ENCODE assay signal across 16 cellular contexts in the genomic region with DNA sequence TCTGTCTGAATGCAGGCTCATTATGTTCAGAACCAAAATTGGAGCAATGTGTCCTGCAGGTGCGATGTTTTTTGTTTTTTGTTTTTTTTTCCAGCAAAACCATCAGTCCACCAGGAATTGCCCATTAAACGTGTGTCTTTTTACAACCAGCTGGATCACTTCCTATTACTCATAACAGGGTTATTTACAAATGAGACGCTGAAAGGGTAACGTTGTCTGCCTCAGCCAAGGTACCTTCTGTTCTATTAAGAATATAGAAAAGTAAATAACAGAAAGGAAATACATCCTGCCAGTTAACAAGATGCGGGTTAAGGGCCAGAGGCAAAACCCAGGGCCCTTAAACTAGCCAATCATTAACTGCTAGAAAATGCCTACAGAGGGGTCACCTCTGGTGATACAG.
A peak's percentile ranks its signal among the peaks of the same experiment; 100 is the strongest.
DNase-seq lines count a peak whose midpoint lies in the region; ATAC-seq and TF ChIP-seq lines count a peak whose summit lies in the region.
"Had no signal": no experiment of that assay in that cellular context is flagged by ENCODE, and none has a peak within 500 bp of the region (broad histone marks: within the 10 kb centered on the region; RNA-seq: fewer than 3 reads in every experiment).

No MANE protein-coding gene starts in this region.

- no peak overlapping the region for H3K4me3 Mint-ChIP-seq in natural killer cell treated with Interleukin-12 subunit alpha and Interleukin-12 subunit beta and Interleukin-15 and Interleukin-18, amount 100 ng/mL, for 72 hours
- no peak overlapping the region for H3K4me3 Mint-ChIP-seq in HFFc6
- H3K4me3 Mint-ChIP-seq: activated CD8-positive, alpha-beta T cell treated with anti-CD3 and anti-CD28 coated beads, Interleukin-2, amount 10 ng/mL, durations not matched to agents 7 days and 5 days had no signal

- no peak for TF ChIP-seq CTCF in VCaP (conservative IDR thresholded peaks at IDR 0.05)
- no peak for TF ChIP-seq CTCF in foreskin fibroblast (IDR thresholded peaks at IDR 0.05; ENCODE audit: low read depth, low read length)
- no peak for TF ChIP-seq CTCF in HFFc6 (IDR thresholded peaks at IDR 0.05)

- no peaks in the 10 kb centered on the region for H3K9me3 Mint-ChIP-seq in natural killer cell treated with Interleukin-12 subunit alpha and Interleukin-12 subunit beta and Interleukin-15 and Interleukin-18, amount 100 ng/mL, for 72 hours
- H3K9me3 Mint-ChIP-seq in HFFc6, result no peaks in the 10 kb centered on the region

- DNase-seq in A172 (ENCODE audit: low spot score) (peak; percentile 56), HPDE6-E6E7 (ENCODE audit: extremely low spot score) (peak; percentile 21), foreskin fibroblast (peak; percentile 55 to 66), AG20443 (ENCODE audit: low spot score) (no peak), HFFc6 (no peak)
- DNase-seq in natural killer cell treated with Interleukin-12 subunit alpha and Interleukin-12 subunit beta and Interleukin-15 and Interleukin-18, amount 100 ng/mL, for 72 hours (ENCODE audit: low spot score), result no peak
- DNase-seq: activated CD8-positive, alpha-beta T cell treated with anti-CD3 and anti-CD28 coated beads, Interleukin-2, amount 10 ng/mL, durations not matched to agents 7 days and 5 days; activated gamma-delta T cell treated with Interleukin-2 at 50 U/mL for 16 hours; NCI-H510A; stimulated activated CD4-positive, alpha-beta T cell treated with anti-CD3 and anti-CD28 coated beads, Interleukin-2, amount 100 ng/mL, for 24 hours; T1000; upper lobe of right lung had no signal

- H3K36me3 Mint-ChIP-seq in natural killer cell treated with Interleukin-12 subunit alpha and Interleukin-12 subunit beta and Interleukin-15 and Interleukin-18, amount 100 ng/mL, for 72 hours, result no peaks in the 10 kb centered on the region
- no peaks in the 10 kb centered on the region for H3K36me3 Mint-ChIP-seq in HFFc6 (ENCODE audit: low read depth)

- H3K4me1 Mint-ChIP-seq in natural killer cell treated with Interleukin-12 subunit alpha and Interleukin-12 subunit beta and Interleukin-15 and Interleukin-18, amount 100 ng/mL, for 72 hours (ENCODE audit: low read depth in 2 of 2), result no peaks in the 10 kb centered on the region
- H3K4me1 Mint-ChIP-seq in HFFc6 (ENCODE audit: low read depth), result peaks cover 7% of the 10 kb centered on the region

- H3K4me3 ChIP-seq in foreskin fibroblast (ENCODE audit: low read depth in 1 of 2, low read length in 2 of 2), result no peak overlapping the region
- H3K4me3 ChIP-seq: cardiac muscle cell, upper lobe of right lung had no signal

- H3K27me3 Mint-ChIP-seq in natural killer cell treated with Interleukin-12 subunit alpha and Interleukin-12 subunit beta and Interleukin-15 and Interleukin-18, amount 100 ng/mL, for 72 hours, result no peaks in the 10 kb centered on the region
- H3K27me3 Mint-ChIP-seq in HFFc6 (ENCODE audit: insufficient read depth), result 0 out of 2 replicates have a peak, but pooled peaks cover 2% of the 10 kb centered on the region

- peak overlapping the region; percentile 52 for H3K27ac ChIP-seq in VCaP
- H3K27ac ChIP-seq: cardiac muscle cell, HL-60, upper lobe of right lung had no signal

- no peak overlapping the region for H3K27ac Mint-ChIP-seq in natural killer cell treated with Interleukin-12 subunit alpha and Interleukin-12 subunit beta and Interleukin-15 and Interleukin-18, amount 100 ng/mL, for 72 hours
- no peak overlapping the region for H3K27ac Mint-ChIP-seq in HFFc6
- H3K27ac Mint-ChIP-seq: activated CD8-positive, alpha-beta T cell treated with anti-CD3 and anti-CD28 coated beads, Interleukin-2, amount 10 ng/mL, durations not matched to agents 7 days and 5 days had no signal

- ATAC-seq in natural killer cell treated with Interleukin-12 subunit alpha and Interleukin-12 subunit beta and Interleukin-15 and Interleukin-18, amount 100 ng/mL, for 72 hours, result no peak
- ATAC-seq in GM19463 (IDR thresholded peaks at IDR 0.05; ENCODE audit: unreplicated experiment), result no peak
- ATAC-seq: activated CD8-positive, alpha-beta T cell treated with anti-CD3 and anti-CD28 coated beads, Interleukin-2, amount 10 ng/mL, durations not matched to agents 7 days and 5 days; upper lobe of right lung had no signal

Comparison
In these comparisons a context has a peak if more than half of its experiments do, and no peak if none do; other contexts are left out.
1. DNase-seq: peak in A172 (single experiment), HPDE6-E6E7 (single experiment) and foreskin fibroblast (2 of 2); none in AG20443 (single experiment), natural killer cell treated with Interleukin-12 subunit alpha and Interleukin-12 subunit beta and Interleukin-15 and Interleukin-18, amount 100 ng/mL, for 72 hours (single experiment) and HFFc6 (single experiment).